ENCODE assay signal across 11 cellular contexts in the genomic region with DNA sequence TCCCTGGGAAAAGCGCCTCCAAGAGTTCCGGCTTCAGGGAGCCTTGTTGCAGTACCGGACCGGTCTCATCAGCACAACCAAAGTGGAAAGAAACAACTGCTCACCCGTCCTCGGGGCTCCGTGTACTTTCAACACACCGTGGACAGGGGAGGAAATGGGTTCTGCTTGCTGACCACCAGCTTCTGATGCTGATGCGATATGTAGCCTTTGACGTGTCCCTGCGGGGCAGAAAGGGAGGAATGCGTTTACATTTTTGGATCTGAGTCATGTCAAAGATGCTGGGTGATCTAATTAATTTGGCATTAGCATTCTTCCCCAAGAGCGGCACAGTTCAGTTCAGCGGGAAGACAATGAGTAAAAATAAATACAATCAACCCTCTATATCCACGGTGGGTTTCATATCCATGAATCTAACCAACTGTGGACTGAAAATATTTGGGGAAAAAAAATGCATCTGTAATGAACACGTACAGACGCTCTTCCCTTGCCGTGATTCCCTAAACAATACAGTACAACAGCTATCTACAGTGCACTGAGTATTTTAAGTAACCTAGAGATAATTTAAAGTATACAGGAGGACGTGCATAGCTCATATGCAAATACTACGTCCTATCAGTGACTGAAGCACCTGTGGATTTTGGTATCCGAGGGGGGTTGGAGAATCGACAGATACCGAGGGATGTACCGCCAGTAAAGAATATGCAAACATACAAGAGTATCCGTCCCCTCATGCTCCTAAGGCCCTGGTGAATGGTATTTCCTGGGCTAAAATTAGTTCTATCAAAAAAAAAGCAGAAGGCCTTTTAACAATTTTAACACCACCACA. TPM values are rescaled to one million over a fixed set of nuclear protein-coding genes. Genes with fewer than 3 reads are reported as not detected.
DNase-seq lines count a peak whose midpoint lies in the region; ATAC-seq and TF ChIP-seq lines count a peak whose summit lies in the region.
"Had no signal": no experiment of that assay in that cellular context is flagged by ENCODE, and none has a peak within 500 bp of the region (broad histone marks: within the 10 kb centered on the region; RNA-seq: fewer than 3 reads in every experiment).

No MANE protein-coding gene starts in this region.

- no peak overlapping the region for H3K9ac ChIP-seq in PC-3 (ENCODE audit: low read length)

- peaks cover 20% of the 10 kb centered on the region; the same call in 1 of the 2 replicates for H3K36me3 ChIP-seq in PC-3 (ENCODE audit: low read depth, low read length)

- intact Hi-C loops in PC-3 (cut with micrococcal nuclease) (no loop called here), Calu3 (cut with micrococcal nuclease; ENCODE audit: unreplicated experiment) (no loop called here)

- H3K9me2 ChIP-seq in PC-3 (replicated peaks; ENCODE audit: low read length): no peaks in the 10 kb centered on the region

- DNase-seq in Daoy (ENCODE audit: low read depth) (peak; percentile 78), PC-3 (peak; percentile 79), epidermal melanocyte (ENCODE audit: insufficient read length, low spot score) (peak; percentile 68), SKM-1 treated with dmso at 0.1 percent for 144 hours (lab: John Stamatoyannopoulos, UW; ENCODE audit: unreplicated experiment) (no peak), NCI-H146 (lab: John Stamatoyannopoulos, UW) (no peak), Calu3 (no peak)
- DNase-seq in natural killer cell treated with Interleukin-12 subunit alpha and Interleukin-12 subunit beta and Interleukin-15 and Interleukin-18, amount 100 ng/mL, for 72 hours (ENCODE audit: low spot score): no peak
- DNase-seq: NCI-H1694, SHP77 had no signal

- peaks cover 36% of the 10 kb centered on the region for H3K36me3 Mint-ChIP-seq in natural killer cell treated with Interleukin-12 subunit alpha and Interleukin-12 subunit beta and Interleukin-15 and Interleukin-18, amount 100 ng/mL, for 72 hours
- peaks cover 10% of the 10 kb centered on the region for H3K36me3 Mint-ChIP-seq in Calu3 (ENCODE audit: insufficient read depth, unreplicated experiment)

- H3K79me2 ChIP-seq in PC-3 (ENCODE audit: low read length): no peaks in the 10 kb centered on the region

- H3K27ac Mint-ChIP-seq in natural killer cell treated with Interleukin-12 subunit alpha and Interleukin-12 subunit beta and Interleukin-15 and Interleukin-18, amount 100 ng/mL, for 72 hours: peak overlapping the region in 1 of 2 donors; percentile 44
- no peak overlapping the region for H3K27ac Mint-ChIP-seq in Calu3 (ENCODE audit: unreplicated experiment)

- H3K4me3 ChIP-seq in PC-3 (ENCODE audit: low read length): no peak overlapping the region
- H3K4me3 ChIP-seq: coronary artery had no signal

- H3F3A ChIP-seq in PC-3 (ENCODE audit: low read length, unreplicated experiment): no peaks in the 10 kb centered on the region

- H3K4me1 ChIP-seq in PC-3 (ENCODE audit: insufficient read depth, low read length): peaks cover 18% of the 10 kb centered on the region

- no peaks in the 10 kb centered on the region for H3K27me3 Mint-ChIP-seq in natural killer cell treated with Interleukin-12 subunit alpha and Interleukin-12 subunit beta and Interleukin-15 and Interleukin-18, amount 100 ng/mL, for 72 hours
- H3K27me3 Mint-ChIP-seq in Calu3 (ENCODE audit: unreplicated experiment): no peaks in the 10 kb centered on the region

- peak overlapping the region; percentile 27 for H3K4me3 Mint-ChIP-seq in natural killer cell treated with Interleukin-12 subunit alpha and Interleukin-12 subunit beta and Interleukin-15 and Interleukin-18, amount 100 ng/mL, for 72 hours
- no peak overlapping the region for H3K4me3 Mint-ChIP-seq in Calu3 (ENCODE audit: low read depth, unreplicated experiment)

- no peaks in the 10 kb centered on the region for H3K9me3 Mint-ChIP-seq in natural killer cell treated with Interleukin-12 subunit alpha and Interleukin-12 subunit beta and Interleukin-15 and Interleukin-18, amount 100 ng/mL, for 72 hours
- no peaks in the 10 kb centered on the region for H3K9me3 Mint-ChIP-seq in Calu3 (ENCODE audit: low read depth, unreplicated experiment)

- BruUV-seq in PC-3 (replicated peaks; lab: Mats Ljungman, UMichigan): no TSS peak
- no TSS peak for BruUV-seq in Calu3 (replicated peaks; lab: Mats Ljungman, UMichigan)

- no peak overlapping the region for H2AFZ ChIP-seq in PC-3 (ENCODE audit: low read length)

- no peaks in the 10 kb centered on the region for H3K27me3 ChIP-seq in PC-3 (ENCODE audit: low read length)

- H3K4me1 Mint-ChIP-seq in natural killer cell treated with Interleukin-12 subunit alpha and Interleukin-12 subunit beta and Interleukin-15 and Interleukin-18, amount 100 ng/mL, for 72 hours (ENCODE audit: low read depth in 2 of 2): peaks cover 45 to 52% of the 10 kb centered on the region in 2 donors
- no peaks in the 10 kb centered on the region for H3K4me1 Mint-ChIP-seq in Calu3 (ENCODE audit: low read depth, unreplicated experiment)

- ATAC-seq in PC-3: peak; percentile 91
- no peak for ATAC-seq in natural killer cell treated with Interleukin-12 subunit alpha and Interleukin-12 subunit beta and Interleukin-15 and Interleukin-18, amount 100 ng/mL, for 72 hours
- no peak for ATAC-seq in GM21515 (IDR thresholded peaks at IDR 0.05; ENCODE audit: unreplicated experiment)

- no peaks in the 10 kb centered on the region for H3K9me3 ChIP-seq in PC-3 (ENCODE audit: low read length)

- no peak for TF ChIP-seq CTCF in PC-3 (conservative IDR thresholded peaks at IDR 0.05; ENCODE audit: low read depth, low read length)
- no peak for TF ChIP-seq CTCF in Calu3 (IDR thresholded peaks at IDR 0.05; ENCODE audit: unreplicated experiment)

- H3K4me2 ChIP-seq in PC-3 (ENCODE audit: low read length): peak overlapping the region; percentile 57

- H3K27ac ChIP-seq in PC-3 (ENCODE audit: low read length): peak overlapping the region; percentile 30
- H3K27ac ChIP-seq: coronary artery had no signal

- H4K20me1 ChIP-seq in PC-3 (ENCODE audit: low read length): no peaks in the 10 kb centered on the region

- POLR2A ChIA-PET in PC-3 (lab: Charles Lee; ENCODE audit: unreplicated experiment): interaction anchor here (0.6 kb wide), 1 partner anchor 29 kb away, joined by 3 read pairs; no protein-coding TSS in a partner anchor

- CTCF ChIA-PET in PC-3 (lab: Charles Lee) (interaction anchor here (0.5 kb wide), 1 partner anchor 153 kb away, joined by 3 read pairs; no protein-coding TSS in a partner anchor), Calu3 (lab: Charles Lee) (no interaction called here)

RNA-seq across cellular contexts. Expression of a gene that starts 19.8 kb away (rescaled TPM):
- total RNA-seq in Daoy (2014; rRNA removed; shearing (Covaris generic)): not detected in 2 replicates
- total RNA-seq in PC-3 (2014; rRNA removed) (not detected in 2 replicates), Calu3 (2022) (not detected in 2 replicates)
- total RNA-seq in natural killer cell treated with Interleukin-12 subunit alpha and Interleukin-12 subunit beta and Interleukin-15 and Interleukin-18, amount 100 ng/mL, for 72 hours: not detected

RNA-seq across cellular contexts. Expression of a gene that starts 30.2 kb away (rescaled TPM):
- 43.3 and 51.1 TPM in 2 replicates for total RNA-seq in Daoy (2014; rRNA removed; shearing (Covaris generic))
- total RNA-seq in PC-3 (2014; rRNA removed): 35.1 and 39.4 TPM in 2 replicates
- 10 to 100 TPM; 29.4 to 68.3 TPM for total RNA-seq in natural killer cell treated with Interleukin-12 subunit alpha and Interleukin-12 subunit beta and Interleukin-15 and Interleukin-18, amount 100 ng/mL, for 72 hours
- 21.1 and 21.2 TPM in 2 replicates for total RNA-seq in Calu3 (2022)

RNA-seq across cellular contexts. Expression of a gene that starts 31.1 kb away (rescaled TPM):
- 61.9 and 75.0 TPM in 2 replicates for total RNA-seq in Daoy (2014; rRNA removed; shearing (Covaris generic))
- total RNA-seq in PC-3 (2014; rRNA removed): 82.4 and 88.7 TPM in 2 replicates
- total RNA-seq in natural killer cell treated with Interleukin-12 subunit alpha and Interleukin-12 subunit beta and Interleukin-15 and Interleukin-18, amount 100 ng/mL, for 72 hours: 10 to 100 TPM; 51.4 to 86.2 TPM
- 27.3 and 32.1 TPM in 2 replicates for total RNA-seq in Calu3 (2022)

RNA-seq across cellular contexts. Expression of a gene that starts 55.7 kb away (rescaled TPM):
- total RNA-seq in Daoy (2014; rRNA removed; shearing (Covaris generic)): not detected in 2 replicates
- total RNA-seq in PC-3 (2014; rRNA removed) (not detected in 2 replicates), Calu3 (2022) (not detected in 2 replicates)
- not detected for total RNA-seq in natural killer cell treated with Interleukin-12 subunit alpha and Interleukin-12 subunit beta and Interleukin-15 and Interleukin-18, amount 100 ng/mL, for 72 hours

Comparison
In these comparisons a context has a peak if more than half of its experiments do, and no peak if none do; other contexts are left out.
1. DNase-seq: peak in Daoy (single experiment), PC-3 (single experiment) and epidermal melanocyte (single experiment); none in natural killer cell treated with Interleukin-12 subunit alpha and Interleukin-12 subunit beta and Interleukin-15 and Interleukin-18, amount 100 ng/mL, for 72 hours (single experiment), SKM-1 treated with dmso at 0.1 percent for 144 hours (single experiment), NCI-H146 (single experiment) and Calu3 (single experiment).